ENCODE assay signal across 1 cellular context in the genomic region with DNA sequence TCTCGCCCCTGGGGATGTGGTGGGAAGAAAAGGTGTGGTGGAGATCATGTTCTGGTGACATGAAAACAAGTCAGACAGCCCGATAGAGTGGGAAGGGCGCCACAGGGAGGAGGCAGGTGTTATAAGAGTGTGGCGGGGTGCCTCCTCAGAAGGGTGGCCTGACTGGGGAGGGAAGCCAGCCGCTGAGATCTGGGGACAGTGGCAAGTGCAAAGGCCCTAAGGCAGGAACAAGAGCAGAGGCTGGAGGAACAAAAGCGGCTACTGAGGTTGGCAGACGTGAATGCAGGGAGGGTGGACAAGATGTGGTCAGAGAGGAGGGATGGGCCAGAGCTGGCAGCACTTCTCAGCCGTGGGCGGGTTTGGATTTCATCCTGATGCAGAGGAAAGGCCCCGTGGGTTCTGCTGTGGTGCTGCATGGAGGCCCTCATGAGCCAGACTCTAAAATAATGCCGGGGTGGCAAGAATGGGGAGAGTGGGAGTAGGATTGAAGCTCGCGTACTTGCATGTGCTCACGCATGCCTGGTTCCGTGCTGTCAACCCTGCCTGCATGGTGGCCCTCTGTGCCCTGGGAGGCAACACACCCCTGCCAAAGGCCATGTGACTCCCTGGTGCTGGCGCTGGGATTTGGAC.
TF ChIP-seq lines count a peak whose summit lies in the region.

No MANE protein-coding gene starts in this region.

TF ChIP-seq in HEK293, 187 proteins besides CTCF, POLR2A, EP300 and RAD21 (continued from another document):
- peak; percentile 73 for TF ChIP-seq ZNF623 (tag by site-specific recombination; IDR thresholded peaks at IDR 0.05)
TF ChIP-seq in HEK293: peak in this region for 2.
